ENCODE assay signal across 8 cellular contexts in genomic region chr9:127970401-127971313, GRCh38. TPM values are rescaled to one million over a fixed set of nuclear protein-coding genes. Genes with fewer than 3 reads are reported as not detected.
DNase-seq lines count a peak whose midpoint lies in the region; ATAC-seq and TF ChIP-seq lines count a peak whose summit lies in the region.

No MANE protein-coding gene starts in this region.

- H3K23ac ChIP-seq in mesendoderm (ENCODE audit: low read length) = no peak overlapping the region

- H3K79me2 ChIP-seq in mesendoderm (ENCODE audit: control insufficient read depth, insufficient read depth, low read length) = peaks cover 87% of the 10 kb centered on the region

- peaks cover 64 to 99% (median 94%) of the 10 kb centered on the region in 10 experiments for H3K4me1 ChIP-seq in BLaER1 treated with 17β-estradiol and CSF1 and Interleukin-3, amounts not matched to agents 10 nM and 100 nM
- H3K4me1 ChIP-seq in Panc1 (ENCODE audit: control insufficient read depth, insufficient read depth, low read length) (peaks cover 86% of the 10 kb centered on the region), mesendoderm (ENCODE audit: control insufficient read depth, low read depth, low read length) (peaks cover 7% of the 10 kb centered on the region)

- H3K27me3 ChIP-seq in BLaER1 treated with 17β-estradiol and CSF1 and Interleukin-3, amounts not matched to agents 10 nM and 100 nM = no peaks in the 10 kb centered on the region
- no peaks in the 10 kb centered on the region for H3K27me3 ChIP-seq in Panc1 (ENCODE audit: control insufficient read depth, insufficient read depth, low read length)
- no peaks in the 10 kb centered on the region for H3K27me3 ChIP-seq in mesendoderm (ENCODE audit: insufficient read depth, low read length, poor library complexity)

- in situ Hi-C loops in Panc1 (cut with HindIII; ENCODE audit: low pct_unique_long_range_greater_than_20kb, low sequenced_read_pairs) = no loop called here

- ATAC-seq in GM19372 (IDR thresholded peaks at IDR 0.05; ENCODE audit: low read depth, unreplicated experiment) = peak; percentile 71
- ATAC-seq in HG03342 (IDR thresholded peaks at IDR 0.05; ENCODE audit: unreplicated experiment) = peak; percentile 76
- no peak for ATAC-seq in Panc1
- ATAC-seq in activated naive CD8-positive, alpha-beta T cell treated with anti-CD3 and anti-CD28 coated beads, Interleukin-2, amount 10 ng/mL, durations not matched to agents 7 days and 5 days (ENCODE audit: low read depth) = peak; percentile 71

- no peaks in the 10 kb centered on the region for H3K9me3 ChIP-seq in BLaER1 treated with 17β-estradiol and CSF1 and Interleukin-3, amounts not matched to agents 10 nM and 100 nM (replicated peaks in 1 of 11)
- H3K9me3 ChIP-seq in Panc1 (ENCODE audit: control insufficient read depth, insufficient read depth, low read depth, low read length) = no peaks in the 10 kb centered on the region

- H2AK5ac ChIP-seq in mesendoderm (ENCODE audit: low read length) = no peak overlapping the region

- H3K4me3 Mint-ChIP-seq in activated naive CD8-positive, alpha-beta T cell treated with anti-CD3 and anti-CD28 coated beads, Interleukin-2, amount 10 ng/mL, durations not matched to agents 7 days and 5 days = peak overlapping the region; percentile 92
- H3K4me3 Mint-ChIP-seq in neural crest cell = no peak overlapping the region

- no peak for DNase-seq in Panc1 (ENCODE audit: low read depth, low spot score)
- DNase-seq in activated naive CD8-positive, alpha-beta T cell treated with anti-CD3 and anti-CD28 coated beads, Interleukin-2, amount 10 ng/mL, durations not matched to agents 7 days and 5 days = peak; percentile 70
- no peak for DNase-seq in neural crest cell (ENCODE audit: low read depth, low spot score)
- DNase-seq in mesendoderm = no peak
- DNase-seq in posterior vena cava (ENCODE audit: low spot score) = no peak

- H3K27ac ChIP-seq in BLaER1 treated with 17β-estradiol and CSF1 and Interleukin-3, amounts not matched to agents 10 nM and 100 nM = peak overlapping the region in 2 of 11 experiments; percentile 31 to 40; a peak in 2 of 22 replicates
- H3K27ac ChIP-seq in Panc1 (ENCODE audit: low read length) (peak overlapping the region; percentile 94), mesendoderm (ENCODE audit: low read depth, low read length) (no peak overlapping the region)

- H3K56ac ChIP-seq in mesendoderm (ENCODE audit: low read length) = no peak overlapping the region

- H2BK5ac ChIP-seq in mesendoderm (ENCODE audit: low read length) = no peak overlapping the region

- no CpG with 5 or more reads among the region's 16 CpGs for WGBS in mesendoderm (ENCODE audit: extremely low coverage, insufficient coverage, low lambda C conversion rate)

- H3K4me2 ChIP-seq in BLaER1 treated with 17β-estradiol and CSF1 and Interleukin-3, amounts not matched to agents 10 nM and 100 nM = peak overlapping the region; percentile 30 to 93 (median 79); a peak in 20 of 22 replicates
- H3K4me2 ChIP-seq in mesendoderm (ENCODE audit: low read length) = no peak overlapping the region

- no peak overlapping the region for H3K4ac ChIP-seq in mesendoderm (ENCODE audit: low read depth, low read length)

- no peak overlapping the region for H2BK15ac ChIP-seq in mesendoderm (replicated peaks; ENCODE audit: low read depth)

- intact Hi-C loops in Panc1 (cut with micrococcal nuclease; ENCODE audit: unreplicated experiment) = loop anchor here (5.0 kb wide), 1 partner anchor 57 kb away; no protein-coding TSS in a partner anchor
- intact Hi-C loops in posterior vena cava (cut with DNase I) = no loop called here

- H3K36me3 ChIP-seq in BLaER1 treated with 17β-estradiol and CSF1 and Interleukin-3, amounts not matched to agents 10 nM and 100 nM = no peaks in the 10 kb centered on the region
- H3K36me3 ChIP-seq in Panc1 (ENCODE audit: control insufficient read depth, insufficient read depth, low read length) = no peaks in the 10 kb centered on the region
- H3K36me3 ChIP-seq in mesendoderm (ENCODE audit: control insufficient read depth, insufficient read depth, low read length) = no peaks in the 10 kb centered on the region

- peaks cover 34% of the 10 kb centered on the region for H3K36me3 Mint-ChIP-seq in activated naive CD8-positive, alpha-beta T cell treated with anti-CD3 and anti-CD28 coated beads, Interleukin-2, amount 10 ng/mL, durations not matched to agents 7 days and 5 days
- no peaks in the 10 kb centered on the region for H3K36me3 Mint-ChIP-seq in neural crest cell (ENCODE audit: low read depth)

- H3K79me1 ChIP-seq in mesendoderm (ENCODE audit: low read length) = peaks cover 42% of the 10 kb centered on the region

- no peak overlapping the region for H3K4me3 ChIP-seq in BLaER1 treated with 17β-estradiol and CSF1 and Interleukin-3, amounts not matched to agents 10 nM and 100 nM
- H3K4me3 ChIP-seq in Panc1 (ENCODE audit: low read depth in 2 of 2, low read length in 2 of 2) (peak overlapping the region; percentile 0 to 98), mesendoderm (ENCODE audit: low read length) (no peak overlapping the region)

- no peak overlapping the region for H4K8ac ChIP-seq in mesendoderm (ENCODE audit: low read depth, low read length)

- H4K20me1 ChIP-seq in BLaER1 treated with 17β-estradiol and CSF1 and Interleukin-3, amounts not matched to agents 10 nM and 100 nM = peaks cover 30 to 99% (median 84%) of the 10 kb centered on the region in 11 experiments; a peak in 21 of 22 replicates

- peaks cover 90% of the 10 kb centered on the region for H3K4me1 Mint-ChIP-seq in activated naive CD8-positive, alpha-beta T cell treated with anti-CD3 and anti-CD28 coated beads, Interleukin-2, amount 10 ng/mL, durations not matched to agents 7 days and 5 days
- peaks cover 52% of the 10 kb centered on the region for H3K4me1 Mint-ChIP-seq in neural crest cell

- peak overlapping the region in 4 of 11 experiments; percentile 5 to 48 (median 42); a peak in 5 of 22 replicates for H3K9ac ChIP-seq in BLaER1 treated with 17β-estradiol and CSF1 and Interleukin-3, amounts not matched to agents 10 nM and 100 nM
- H3K9ac ChIP-seq in mesendoderm (ENCODE audit: low read length) = no peak overlapping the region

- no peak overlapping the region for H3K18ac ChIP-seq in mesendoderm (ENCODE audit: low read length)

- H2BK120ac ChIP-seq in mesendoderm (ENCODE audit: low read depth, low read length) = no peak overlapping the region

- H3K9me3 Mint-ChIP-seq in activated naive CD8-positive, alpha-beta T cell treated with anti-CD3 and anti-CD28 coated beads, Interleukin-2, amount 10 ng/mL, durations not matched to agents 7 days and 5 days = no peaks in the 10 kb centered on the region
- H3K9me3 Mint-ChIP-seq in neural crest cell = no peaks in the 10 kb centered on the region

- POLR2A ChIA-PET in Panc1 (lab: Charles Lee) = no interaction called here
- POLR2A ChIA-PET in activated naive CD8-positive, alpha-beta T cell treated with anti-CD3 and anti-CD28 coated beads, Interleukin-2, amount 10 ng/mL, durations not matched to agents 7 days and 5 days (lab: Charles Lee) = interaction anchor here (0.6 to 18.2 kb wide), 14 partner anchors 9 to 192 kb away, joined by 3 to 389 read pairs (median 3); partner anchors contain the start of genes DPM2, EEIG1 and NAIF1

- H4K5ac ChIP-seq in mesendoderm (ENCODE audit: low read length) = no peak overlapping the region

- TSS peak; percentile 18 for BruUV-seq in Panc1 (replicated peaks; lab: Mats Ljungman, UMichigan)

- H3K27me3 Mint-ChIP-seq in activated naive CD8-positive, alpha-beta T cell treated with anti-CD3 and anti-CD28 coated beads, Interleukin-2, amount 10 ng/mL, durations not matched to agents 7 days and 5 days = no peaks in the 10 kb centered on the region
- no peaks in the 10 kb centered on the region for H3K27me3 Mint-ChIP-seq in neural crest cell (ENCODE audit: low read depth)

- CTCF ChIA-PET in Panc1 (lab: Charles Lee) = no interaction called here

- TF ChIP-seq CTCF in Panc1 (IDR thresholded peaks at IDR 0.05) = no peak
- TF ChIP-seq CTCF in neural crest cell (conservative IDR thresholded peaks at IDR 0.05) = no peak

- peak overlapping the region; percentile 100 for H3K27ac Mint-ChIP-seq in activated naive CD8-positive, alpha-beta T cell treated with anti-CD3 and anti-CD28 coated beads, Interleukin-2, amount 10 ng/mL, durations not matched to agents 7 days and 5 days
- peak overlapping the region; percentile 64 for H3K27ac Mint-ChIP-seq in neural crest cell (ENCODE audit: unreplicated experiment)

RNA-seq across cellular contexts. Expression of gene EEIG1, which starts 10.1 kb away (rescaled TPM):
- total RNA-seq in Panc1 (2021; ENCODE audit: unreplicated experiment) (361 TPM), neural crest cell (53.5 and 71.1 TPM in 2 replicates), posterior vena cava (10 to 100 TPM; 54.3 to 56.9 TPM)
- polyA plus RNA-seq in Panc1 (2012; ENCODE audit: insufficient read length) = 215 TPM
- total RNA-seq in activated naive CD8-positive, alpha-beta T cell treated with anti-CD3 and anti-CD28 coated beads, Interleukin-2, amount 10 ng/mL, durations not matched to agents 7 days and 5 days = 100 to 1,000 TPM; 329 to 366 TPM
- polyA plus RNA-seq in mesendoderm (2013, experiment 1 of 2) = 17.5 TPM
- polyA plus RNA-seq in mesendoderm (2013, experiment 2 of 2) = 16.7 TPM

RNA-seq across cellular contexts. Expression of gene DPM2, which starts 33.0 kb away (rescaled TPM):
- 58.7 TPM for total RNA-seq in Panc1 (2021; ENCODE audit: unreplicated experiment)
- 51.1 TPM for polyA plus RNA-seq in Panc1 (2012; ENCODE audit: insufficient read length)
- total RNA-seq in activated naive CD8-positive, alpha-beta T cell treated with anti-CD3 and anti-CD28 coated beads, Interleukin-2, amount 10 ng/mL, durations not matched to agents 7 days and 5 days = 10 to 100 TPM; 49.2 to 54.2 TPM
- 52.2 and 59.1 TPM in 2 replicates for total RNA-seq in neural crest cell
- 31.9 TPM for polyA plus RNA-seq in mesendoderm (2013, experiment 1 of 2)
- 33.2 TPM for polyA plus RNA-seq in mesendoderm (2013, experiment 2 of 2)
- total RNA-seq in posterior vena cava = 10 to 100 TPM; 22.8 to 23.6 TPM

RNA-seq across cellular contexts. Expression of gene PIP5KL1, which starts 40.1 kb away (rescaled TPM):
- 7.8 TPM for total RNA-seq in Panc1 (2021; ENCODE audit: unreplicated experiment)
- 10.9 TPM for polyA plus RNA-seq in Panc1 (2012; ENCODE audit: insufficient read length)
- 1 to 10 TPM; 1.5 to 1.9 TPM for total RNA-seq in activated naive CD8-positive, alpha-beta T cell treated with anti-CD3 and anti-CD28 coated beads, Interleukin-2, amount 10 ng/mL, durations not matched to agents 7 days and 5 days
- total RNA-seq in neural crest cell = 2.6 and 3.4 TPM in 2 replicates
- 4.1 TPM for polyA plus RNA-seq in mesendoderm (2013, experiment 1 of 2)
- 3.5 TPM for polyA plus RNA-seq in mesendoderm (2013, experiment 2 of 2)
- 1 to 10 TPM; 1.2 to 1.3 TPM for total RNA-seq in posterior vena cava

RNA-seq across cellular contexts. Expression of gene ST6GALNAC4, which starts 53.8 kb away (rescaled TPM):
- total RNA-seq in Panc1 (2021; ENCODE audit: unreplicated experiment) (38.0 TPM), neural crest cell (12.6 and 14.5 TPM in 2 replicates), posterior vena cava (10 to 100 TPM; 27.7 to 32.7 TPM)
- polyA plus RNA-seq in Panc1 (2012; ENCODE audit: insufficient read length) = 69.5 TPM
- total RNA-seq in activated naive CD8-positive, alpha-beta T cell treated with anti-CD3 and anti-CD28 coated beads, Interleukin-2, amount 10 ng/mL, durations not matched to agents 7 days and 5 days = 10 to 100 TPM; 51.1 to 59.5 TPM
- polyA plus RNA-seq in mesendoderm (2013, experiment 1 of 2) = 12.3 TPM
- 14.4 TPM for polyA plus RNA-seq in mesendoderm (2013, experiment 2 of 2)

Comparison
In these comparisons a context has a peak if more than half of its experiments do, and no peak if none do; other contexts are left out.
1. H3K4me3 ChIP-seq: peak in Panc1 (2 of 2); none in BLaER1 treated with 17β-estradiol and CSF1 and Interleukin-3, amounts not matched to agents 10 nM and 100 nM (0 of 10) and mesendoderm (single experiment).